2 cellular contexts compared by ENCODE assay signal in the genomic region with DNA sequence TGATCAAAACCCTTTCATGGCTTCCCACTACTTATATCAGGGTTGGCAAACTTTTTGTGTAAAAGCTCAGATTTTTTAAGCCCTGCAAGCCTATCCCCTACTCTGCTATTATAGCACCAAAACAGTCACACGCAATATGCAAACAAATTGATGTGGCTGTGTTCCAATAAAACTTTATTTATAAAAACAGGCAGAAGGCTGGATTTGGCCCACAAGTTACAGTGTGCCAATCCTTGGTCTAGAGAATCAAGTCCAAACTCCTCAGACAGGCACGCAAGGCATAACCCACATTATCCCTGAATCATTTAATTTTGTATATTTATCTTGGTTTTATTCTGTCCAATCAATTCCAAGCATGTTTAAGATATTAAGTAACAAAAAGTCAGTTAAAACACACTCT.
TF ChIP-seq lines count a peak whose summit lies in the region.

No MANE protein-coding gene starts in this region.

TF ChIP-seq in GM23338, 12 proteins besides CTCF, POLR2A, EP300 and RAD21 (continued from another document and continues in another):
- TF ChIP-seq, protein P1, sequence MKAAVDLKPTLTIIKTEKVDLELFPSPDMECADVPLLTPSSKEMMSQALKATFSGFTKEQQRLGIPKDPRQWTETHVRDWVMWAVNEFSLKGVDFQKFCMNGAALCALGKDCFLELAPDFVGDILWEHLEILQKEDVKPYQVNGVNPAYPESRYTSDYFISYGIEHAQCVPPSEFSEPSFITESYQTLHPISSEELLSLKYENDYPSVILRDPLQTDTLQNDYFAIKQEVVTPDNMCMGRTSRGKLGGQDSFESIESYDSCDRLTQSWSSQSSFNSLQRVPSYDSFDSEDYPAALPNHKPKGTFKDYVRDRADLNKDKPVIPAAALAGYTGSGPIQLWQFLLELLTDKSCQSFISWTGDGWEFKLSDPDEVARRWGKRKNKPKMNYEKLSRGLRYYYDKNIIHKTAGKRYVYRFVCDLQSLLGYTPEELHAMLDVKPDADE (IDR thresholded peaks at IDR 0.05): no peak
- TF ChIP-seq, protein P2, sequence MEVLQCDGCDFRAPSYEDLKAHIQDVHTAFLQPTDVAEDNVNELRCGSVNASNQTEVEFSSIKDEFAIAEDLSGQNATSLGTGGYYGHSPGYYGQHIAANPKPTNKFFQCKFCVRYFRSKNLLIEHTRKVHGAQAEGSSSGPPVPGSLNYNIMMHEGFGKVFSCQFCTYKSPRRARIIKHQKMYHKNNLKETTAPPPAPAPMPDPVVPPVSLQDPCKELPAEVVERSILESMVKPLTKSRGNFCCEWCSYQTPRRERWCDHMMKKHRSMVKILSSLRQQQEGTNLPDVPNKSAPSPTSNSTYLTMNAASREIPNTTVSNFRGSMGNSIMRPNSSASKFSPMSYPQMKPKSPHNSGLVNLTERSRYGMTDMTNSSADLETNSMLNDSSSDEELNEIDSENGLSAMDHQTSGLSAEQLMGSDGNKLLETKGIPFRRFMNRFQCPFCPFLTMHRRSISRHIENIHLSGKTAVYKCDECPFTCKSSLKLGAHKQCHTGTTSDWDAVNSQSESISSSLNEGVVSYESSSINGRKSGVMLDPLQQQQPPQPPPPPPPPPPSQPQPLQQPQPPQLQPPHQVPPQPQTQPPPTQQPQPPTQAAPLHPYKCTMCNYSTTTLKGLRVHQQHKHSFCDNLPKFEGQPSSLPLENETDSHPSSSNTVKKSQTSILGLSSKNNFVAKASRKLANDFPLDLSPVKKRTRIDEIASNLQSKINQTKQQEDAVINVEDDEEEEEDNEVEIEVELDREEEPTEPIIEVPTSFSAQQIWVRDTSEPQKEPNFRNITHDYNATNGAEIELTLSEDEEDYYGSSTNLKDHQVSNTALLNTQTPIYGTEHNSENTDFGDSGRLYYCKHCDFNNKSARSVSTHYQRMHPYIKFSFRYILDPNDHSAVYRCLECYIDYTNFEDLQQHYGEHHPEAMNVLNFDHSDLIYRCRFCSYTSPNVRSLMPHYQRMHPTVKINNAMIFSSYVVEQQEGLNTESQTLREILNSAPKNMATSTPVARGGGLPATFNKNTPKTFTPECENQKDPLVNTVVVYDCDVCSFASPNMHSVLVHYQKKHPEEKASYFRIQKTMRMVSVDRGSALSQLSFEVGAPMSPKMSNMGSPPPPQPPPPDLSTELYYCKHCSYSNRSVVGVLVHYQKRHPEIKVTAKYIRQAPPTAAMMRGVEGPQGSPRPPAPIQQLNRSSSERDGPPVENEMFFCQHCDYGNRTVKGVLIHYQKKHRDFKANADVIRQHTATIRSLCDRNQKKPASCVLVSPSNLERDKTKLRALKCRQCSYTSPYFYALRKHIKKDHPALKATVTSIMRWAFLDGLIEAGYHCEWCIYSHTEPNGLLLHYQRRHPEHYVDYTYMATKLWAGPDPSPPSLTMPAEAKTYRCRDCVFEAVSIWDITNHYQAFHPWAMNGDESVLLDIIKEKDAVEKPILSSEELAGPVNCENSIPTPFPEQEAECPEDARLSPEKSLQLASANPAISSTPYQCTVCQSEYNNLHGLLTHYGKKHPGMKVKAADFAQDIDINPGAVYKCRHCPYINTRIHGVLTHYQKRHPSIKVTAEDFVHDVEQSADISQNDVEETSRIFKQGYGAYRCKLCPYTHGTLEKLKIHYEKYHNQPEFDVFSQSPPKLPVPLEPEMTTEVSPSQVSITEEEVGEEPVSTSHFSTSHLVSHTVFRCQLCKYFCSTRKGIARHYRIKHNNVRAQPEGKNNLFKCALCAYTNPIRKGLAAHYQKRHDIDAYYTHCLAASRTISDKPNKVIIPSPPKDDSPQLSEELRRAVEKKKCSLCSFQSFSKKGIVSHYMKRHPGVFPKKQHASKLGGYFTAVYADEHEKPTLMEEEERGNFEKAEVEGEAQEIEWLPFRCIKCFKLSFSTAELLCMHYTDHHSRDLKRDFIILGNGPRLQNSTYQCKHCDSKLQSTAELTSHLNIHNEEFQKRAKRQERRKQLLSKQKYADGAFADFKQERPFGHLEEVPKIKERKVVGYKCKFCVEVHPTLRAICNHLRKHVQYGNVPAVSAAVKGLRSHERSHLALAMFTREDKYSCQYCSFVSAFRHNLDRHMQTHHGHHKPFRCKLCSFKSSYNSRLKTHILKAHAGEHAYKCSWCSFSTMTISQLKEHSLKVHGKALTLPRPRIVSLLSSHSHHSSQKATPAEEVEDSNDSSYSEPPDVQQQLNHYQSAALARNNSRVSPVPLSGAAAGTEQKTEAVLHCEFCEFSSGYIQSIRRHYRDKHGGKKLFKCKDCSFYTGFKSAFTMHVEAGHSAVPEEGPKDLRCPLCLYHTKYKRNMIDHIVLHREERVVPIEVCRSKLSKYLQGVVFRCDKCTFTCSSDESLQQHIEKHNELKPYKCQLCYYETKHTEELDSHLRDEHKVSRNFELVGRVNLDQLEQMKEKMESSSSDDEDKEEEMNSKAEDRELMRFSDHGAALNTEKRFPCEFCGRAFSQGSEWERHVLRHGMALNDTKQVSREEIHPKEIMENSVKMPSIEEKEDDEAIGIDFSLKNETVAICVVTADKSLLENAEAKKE (CRISPR knock-in tag; IDR thresholded peaks at IDR 0.05): no peak
- no peak for TF ChIP-seq NANOG (IDR thresholded peaks at IDR 0.05; ENCODE audit: borderline replicate concordance)
- TF ChIP-seq STAT1 (IDR thresholded peaks at IDR 0.05; ENCODE audit: unreplicated experiment): no peak
- no peak for TF ChIP-seq JUNB (IDR thresholded peaks at IDR 0.05; ENCODE audit: unreplicated experiment)
- TF ChIP-seq ZNF331 (CRISPR knock-in tag; IDR thresholded peaks at IDR 0.05; ENCODE audit: low read depth): no peak
- TF ChIP-seq, protein P3, sequence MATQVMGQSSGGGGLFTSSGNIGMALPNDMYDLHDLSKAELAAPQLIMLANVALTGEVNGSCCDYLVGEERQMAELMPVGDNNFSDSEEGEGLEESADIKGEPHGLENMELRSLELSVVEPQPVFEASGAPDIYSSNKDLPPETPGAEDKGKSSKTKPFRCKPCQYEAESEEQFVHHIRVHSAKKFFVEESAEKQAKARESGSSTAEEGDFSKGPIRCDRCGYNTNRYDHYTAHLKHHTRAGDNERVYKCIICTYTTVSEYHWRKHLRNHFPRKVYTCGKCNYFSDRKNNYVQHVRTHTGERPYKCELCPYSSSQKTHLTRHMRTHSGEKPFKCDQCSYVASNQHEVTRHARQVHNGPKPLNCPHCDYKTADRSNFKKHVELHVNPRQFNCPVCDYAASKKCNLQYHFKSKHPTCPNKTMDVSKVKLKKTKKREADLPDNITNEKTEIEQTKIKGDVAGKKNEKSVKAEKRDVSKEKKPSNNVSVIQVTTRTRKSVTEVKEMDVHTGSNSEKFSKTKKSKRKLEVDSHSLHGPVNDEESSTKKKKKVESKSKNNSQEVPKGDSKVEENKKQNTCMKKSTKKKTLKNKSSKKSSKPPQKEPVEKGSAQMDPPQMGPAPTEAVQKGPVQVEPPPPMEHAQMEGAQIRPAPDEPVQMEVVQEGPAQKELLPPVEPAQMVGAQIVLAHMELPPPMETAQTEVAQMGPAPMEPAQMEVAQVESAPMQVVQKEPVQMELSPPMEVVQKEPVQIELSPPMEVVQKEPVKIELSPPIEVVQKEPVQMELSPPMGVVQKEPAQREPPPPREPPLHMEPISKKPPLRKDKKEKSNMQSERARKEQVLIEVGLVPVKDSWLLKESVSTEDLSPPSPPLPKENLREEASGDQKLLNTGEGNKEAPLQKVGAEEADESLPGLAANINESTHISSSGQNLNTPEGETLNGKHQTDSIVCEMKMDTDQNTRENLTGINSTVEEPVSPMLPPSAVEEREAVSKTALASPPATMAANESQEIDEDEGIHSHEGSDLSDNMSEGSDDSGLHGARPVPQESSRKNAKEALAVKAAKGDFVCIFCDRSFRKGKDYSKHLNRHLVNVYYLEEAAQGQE (IDR thresholded peaks at IDR 0.05; ENCODE audit: unreplicated experiment): no peak
- TF ChIP-seq EZH2 (IDR thresholded peaks at IDR 0.05; ENCODE audit: low read depth, unreplicated experiment): no peak
- TF ChIP-seq CREB1 (CRISPR knock-in tag; IDR thresholded peaks at IDR 0.05; ENCODE audit: low read depth): no peak
- no peak for TF ChIP-seq ZNF114 (CRISPR knock-in tag; IDR thresholded peaks at IDR 0.05)

TF ChIP-seq in WTC11, 78 proteins besides CTCF, POLR2A, EP300 and RAD21 (continued from another document):
- TF ChIP-seq, protein P4, sequence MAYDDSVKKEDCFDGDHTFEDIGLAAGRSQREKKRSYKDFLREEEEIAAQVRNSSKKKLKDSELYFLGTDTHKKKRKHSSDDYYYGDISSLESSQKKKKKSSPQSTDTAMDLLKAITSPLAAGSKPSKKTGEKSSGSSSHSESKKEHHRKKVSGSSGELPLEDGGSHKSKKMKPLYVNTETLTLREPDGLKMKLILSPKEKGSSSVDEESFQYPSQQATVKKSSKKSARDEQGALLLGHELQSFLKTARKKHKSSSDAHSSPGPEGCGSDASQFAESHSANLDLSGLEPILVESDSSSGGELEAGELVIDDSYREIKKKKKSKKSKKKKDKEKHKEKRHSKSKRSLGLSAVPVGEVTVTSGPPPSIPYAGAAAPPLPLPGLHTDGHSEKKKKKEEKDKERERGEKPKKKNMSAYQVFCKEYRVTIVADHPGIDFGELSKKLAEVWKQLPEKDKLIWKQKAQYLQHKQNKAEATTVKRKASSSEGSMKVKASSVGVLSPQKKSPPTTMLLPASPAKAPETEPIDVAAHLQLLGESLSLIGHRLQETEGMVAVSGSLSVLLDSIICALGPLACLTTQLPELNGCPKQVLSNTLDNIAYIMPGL (CRISPR knock-in tag; IDR thresholded peaks at IDR 0.05): no peak
- TF ChIP-seq, protein P5, sequence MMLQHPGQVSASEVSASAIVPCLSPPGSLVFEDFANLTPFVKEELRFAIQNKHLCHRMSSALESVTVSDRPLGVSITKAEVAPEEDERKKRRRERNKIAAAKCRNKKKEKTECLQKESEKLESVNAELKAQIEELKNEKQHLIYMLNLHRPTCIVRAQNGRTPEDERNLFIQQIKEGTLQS (CRISPR knock-in tag; conservative IDR thresholded peaks at IDR 0.05): no peak
